In genomic region chr2:99787762-99788382, GRCh38 we compare ENCODE assay signal across 1 cellular context.
A peak's percentile ranks its signal among the peaks of the same experiment; 100 is the strongest.
TF ChIP-seq lines count a peak whose summit lies in the region.

No MANE protein-coding gene starts in this region.

TF ChIP-seq in HepG2, 621 proteins besides CTCF, POLR2A, EP300 and RAD21 (continued from another document):
- no peak for TF ChIP-seq HINFP (CRISPR knock-in tag; IDR thresholded peaks at IDR 0.05; ENCODE audit: low read depth)
- no peak for TF ChIP-seq HNF1A (IDR thresholded peaks at IDR 0.05; ENCODE audit: low read depth)
- TF ChIP-seq HNF1A (CRISPR knock-in tag; IDR thresholded peaks at IDR 0.05; ENCODE audit: borderline replicate concordance) = no peak
- TF ChIP-seq TFDP1 (CRISPR knock-in tag; IDR thresholded peaks at IDR 0.05; ENCODE audit: borderline replicate concordance) = no peak
- TF ChIP-seq ATF7 (IDR thresholded peaks at IDR 0.05) = peak; percentile 45; the same call in 1 of the 2 replicates
- TF ChIP-seq ATF7 (CRISPR knock-in tag; IDR thresholded peaks at IDR 0.05) = no peak
- TF ChIP-seq ZNF564 (CRISPR knock-in tag; IDR thresholded peaks at IDR 0.05) = no peak
- no peak for TF ChIP-seq NFAT5 (CRISPR knock-in tag; IDR thresholded peaks at IDR 0.05)
- no peak for TF ChIP-seq CHD2 (IDR thresholded peaks at IDR 0.05; ENCODE audit: low read depth, low read length)
- TF ChIP-seq SIN3A (IDR thresholded peaks at IDR 0.05; ENCODE audit: borderline replicate concordance, low read depth, low read length) = no peak
- TF ChIP-seq DR1 (CRISPR knock-in tag; IDR thresholded peaks at IDR 0.05) = no peak
- TF ChIP-seq GRHL1 (CRISPR knock-in tag; conservative IDR thresholded peaks at IDR 0.05) = no peak
- peak; percentile 49; the same call in 1 of the 2 replicates for TF ChIP-seq CREB1 (IDR thresholded peaks at IDR 0.05)
- no peak for TF ChIP-seq CREB1 (CRISPR knock-in tag; IDR thresholded peaks at IDR 0.05)
- TF ChIP-seq SRSF4 (IDR thresholded peaks at IDR 0.05; ENCODE audit: low read depth, low read length, poor library complexity, severe bottlenecking) = no peak
- TF ChIP-seq CEBPB (IDR thresholded peaks at IDR 0.05; ENCODE audit: borderline replicate concordance, low read depth, low read length) = peak; percentile 55; the same call in 1 of the 2 replicates
- TF ChIP-seq ZNF572 (CRISPR knock-in tag; IDR thresholded peaks at IDR 0.05) = no peak
- TF ChIP-seq SSRP1 (CRISPR knock-in tag; IDR thresholded peaks at IDR 0.05) = no peak
- no peak for TF ChIP-seq ZBTB34 (CRISPR knock-in tag; IDR thresholded peaks at IDR 0.05)
- TF ChIP-seq PHF20 (CRISPR knock-in tag; IDR thresholded peaks at IDR 0.05) = no peak
